Comparison of ENCODE assay signal across 20 cellular contexts in genomic region chr2:43924463-43924862, GRCh38.
A peak's percentile ranks its signal among the peaks of the same experiment; 100 is the strongest.
DNase-seq lines count a peak whose midpoint lies in the region; ATAC-seq and FAIRE-seq lines count a peak whose summit lies in the region.
"Had no signal": no experiment of that assay in that cellular context is flagged by ENCODE, and none has a peak within 500 bp of the region (broad histone marks: within the 10 kb centered on the region; RNA-seq: fewer than 3 reads in every experiment).

No MANE protein-coding gene starts in this region.

- H3K27ac ChIP-seq in SK-N-MC: 0 out of 2 replicates have a peak overlapping the region, but pooled peaks have one; percentile 28
- H3K27ac ChIP-seq: BLaER1 treated with 17β-estradiol and CSF1 and Interleukin-3, amounts not matched to agents 10 nM and 100 nM; C4-2B had no signal

- peak; percentile 44 for FAIRE-seq in G401.6 (lab: Jason Lieb, UNC)
- peak; percentile 51 for FAIRE-seq in colon (lab: Jason Lieb, UNC)
- FAIRE-seq: A204.1, GM12878, GM12892, GM18507 had no signal

- ATAC-seq in HG03175 (IDR thresholded peaks at IDR 0.05; ENCODE audit: unreplicated experiment): no peak
- ATAC-seq: CD8-positive, alpha-beta T cell; GM12878 had no signal

- peaks cover 85% of the 10 kb centered on the region for H3K36me3 ChIP-seq in SK-N-MC (ENCODE audit: insufficient read depth, low read length)

- no peak for DNase-seq in SK-N-MC (ENCODE audit: low read depth, low spot score)
- DNase-seq in activated gamma-delta T cell treated with Interleukin-2 at 50 U/mL for 16 hours: no peak
- no peak for DNase-seq in COLO668 (lab: John Stamatoyannopoulos, UW; ENCODE audit: unreplicated experiment)
- no peak for DNase-seq in NCI-H2227 (lab: John Stamatoyannopoulos, UW; ENCODE audit: unreplicated experiment)
- DNase-seq: 8988T; AML-193; CD4-positive, alpha-beta T cell; CD8-positive, alpha-beta T cell; COR-L47; DMS79 treated with DMSO at 0.1 percent for 48 hours; GDM1 had no signal

- no peak overlapping the region for H3K4me3 ChIP-seq in SK-N-MC
- H3K4me3 ChIP-seq: BLaER1 treated with 17β-estradiol and CSF1 and Interleukin-3, amounts not matched to agents 10 nM and 100 nM; GM12878 had no signal

- no peaks in the 10 kb centered on the region for H3K9me3 ChIP-seq in SK-N-MC (ENCODE audit: low read depth, low read length)
- H3K9me3 ChIP-seq: BLaER1 treated with 17β-estradiol and CSF1 and Interleukin-3, amounts not matched to agents 10 nM and 100 nM had no signal

- no peak overlapping the region for H3K9ac ChIP-seq in SK-N-MC (ENCODE audit: insufficient read length)
- H3K9ac ChIP-seq: BLaER1 treated with 17β-estradiol and CSF1 and Interleukin-3, amounts not matched to agents 10 nM and 100 nM had no signal
